21 cellular contexts compared by ENCODE assay signal in genomic region chr21:21268061-21268471, GRCh38.
DNase-seq lines count a peak whose midpoint lies in the region; ATAC-seq and TF ChIP-seq lines count a peak whose summit lies in the region.
"Had no signal": no experiment of that assay in that cellular context is flagged by ENCODE, and none has a peak within 500 bp of the region (broad histone marks: within the 10 kb centered on the region; RNA-seq: fewer than 3 reads in every experiment).

No MANE protein-coding gene starts in this region.

- no peak overlapping the region for H4K91ac ChIP-seq in IMR-90 (ENCODE audit: insufficient read depth, low read depth, low read length)

- no peaks in the 10 kb centered on the region for H3K79me1 ChIP-seq in IMR-90 (ENCODE audit: low read depth in 1 of 2, low read length in 2 of 2)

- H2BK5ac ChIP-seq in IMR-90 (ENCODE audit: low read depth, low read length, poor library complexity, severe bottlenecking) = no peak overlapping the region

- no peak overlapping the region for H4K5ac ChIP-seq in IMR-90 (ENCODE audit: low read depth, low read length)

- WGBS in IMR-90 (ENCODE audit: extremely low coverage in 2 of 2, insufficient read length in 1 of 2), 2 experiments = 67% methylated on average over 1 of the region's 6 CpGs; no CpG with 5 or more reads in 1 of the 2 experiments
- WGBS in testis, 2 donors = 16 to 35% methylated on average over 6 of the region's 6 CpGs

- no peak for TF ChIP-seq RAD21 in IMR-90 (IDR thresholded peaks at IDR 0.05; ENCODE audit: low read length)

- no peak overlapping the region for H2AFZ ChIP-seq in IMR-90 (replicated peaks; ENCODE audit: low read length, poor library complexity)

- ATAC-seq in IMR-90 (ENCODE audit: low read depth) = no peak
- ATAC-seq: esophagus mucosa; HepG2; right cardiac atrium; stimulated activated effector memory CD8-positive, alpha-beta T cell treated with anti-CD3 and anti-CD28 coated beads, Interleukin-12 subunit alpha, Interleukin-12 subunit beta, amount 100 ng/mL, for 72 hours had no signal

- no peak overlapping the region for H3K56ac ChIP-seq in IMR-90 (ENCODE audit: extremely low read depth, insufficient read depth, low read length)

- H3K4me3 ChIP-seq in IMR-90 (ENCODE audit: insufficient read depth, low read depth, low read length) = no peak overlapping the region
- H3K4me3 ChIP-seq in testis = no peak overlapping the region
- H3K4me3 ChIP-seq: BLaER1, HAP-1, MG63, tibial artery had no signal

- intact Hi-C loops in IMR-90 (cut with micrococcal nuclease) (no loop called here), testis (cut with DNase I; ENCODE audit: low total_unique reads) (no loop called here)

- no TSS peak for BruUV-seq in IMR-90 (replicated peaks; lab: Mats Ljungman, UMichigan)

- no peak overlapping the region for H2AK5ac ChIP-seq in IMR-90 (ENCODE audit: low read depth, low read length)

- no peak overlapping the region for H3K14ac ChIP-seq in IMR-90 (replicated peaks; ENCODE audit: low read depth, low read length)

- TF ChIP-seq CTCF in IMR-90 (conservative IDR thresholded peaks at IDR 0.05; ENCODE audit: low read depth, low read length) = no peak
- TF ChIP-seq CTCF in testis (IDR thresholded peaks at IDR 0.05) = no peak

- dilution Hi-C loops in IMR-90 (cut with HindIII; ENCODE audit: low sequenced_read_pairs, unreplicated experiment) = no loop called here

- H2AK9ac ChIP-seq in IMR-90 (replicated peaks; ENCODE audit: low read depth, low read length, poor library complexity) = no peak overlapping the region

- H3K27me3 ChIP-seq in IMR-90 (ENCODE audit: control insufficient read depth, insufficient read depth, low read length) (no peaks in the 10 kb centered on the region), testis (no peaks in the 10 kb centered on the region)
- H3K27me3 ChIP-seq: BLaER1, MG63, tibial artery had no signal

- no peaks in the 10 kb centered on the region for H3K9me1 ChIP-seq in IMR-90 (ENCODE audit: insufficient read depth, low read length)

- POLR2A ChIA-PET in IMR-90 (lab: Charles Lee; ENCODE audit: unreplicated experiment) = no interaction called here

- H3K9me3 ChIP-seq in IMR-90 (ENCODE audit: control insufficient read depth, insufficient read depth, low read length) = no peaks in the 10 kb centered on the region
- H3K9me3 ChIP-seq in testis = no peaks in the 10 kb centered on the region
- H3K9me3 ChIP-seq: BLaER1, HAP-1, MG63, tibial artery had no signal

- CTCF ChIA-PET in IMR-90 (lab: Yijun Ruan, JAX) = no interaction called here

- H3K27ac ChIP-seq in IMR-90 (ENCODE audit: insufficient read depth, low read length) (no peak overlapping the region), testis (no peak overlapping the region)
- H3K27ac ChIP-seq: BLaER1, tibial artery had no signal

- no peak overlapping the region for H2BK20ac ChIP-seq in IMR-90 (ENCODE audit: low read depth, low read length)

- H4K8ac ChIP-seq in IMR-90 (ENCODE audit: low read depth in 2 of 2, low read length in 2 of 2) = no peak overlapping the region

- H3K18ac ChIP-seq in IMR-90 (ENCODE audit: low read depth, low read length) = no peak overlapping the region

- no peak overlapping the region for H3K4ac ChIP-seq in IMR-90 (ENCODE audit: low read depth, low read length)

- H2BK120ac ChIP-seq in IMR-90 (ENCODE audit: low read depth, low read length) = no peak overlapping the region

- peak; percentile 4 for DNase-seq in IMR-90
- DNase-seq in astrocyte of the hippocampus (ENCODE audit: low read depth, low spot score) = peak; percentile 86
- DNase-seq in iris pigment epithelial cell (ENCODE audit: low read depth) = peak; percentile 10
- DNase-seq in testis = peak; percentile 23
- no peak for DNase-seq in ureter (ENCODE audit: low spot score)
- DNase-seq in GM03348 (ENCODE audit: low spot score) = no peak
- no peak for DNase-seq in HT-29 (ENCODE audit: low spot score)
- DNase-seq: activated CD4-positive, alpha-beta T cell treated with anti-CD3 and anti-CD28 coated beads for 1 hour; activated naive CD8-positive, alpha-beta T cell treated with anti-CD3 and anti-CD28 coated beads for 36 hours; glutamatergic neuron; MG63; NCI-H146; nucleus accumbens; right cardiac atrium; RPMI8226; tibial artery had no signal

- H4K20me1 ChIP-seq in IMR-90 (ENCODE audit: insufficient read depth, low read length) = no peaks in the 10 kb centered on the region
- H4K20me1 ChIP-seq: BLaER1 had no signal

- TF ChIP-seq POLR2A in IMR-90 (IDR thresholded peaks at IDR 0.05; ENCODE audit: low read depth, low read length) (no peak), testis (IDR thresholded peaks at IDR 0.05) (no peak)

- in situ Hi-C loops in IMR-90 (cut with MboI; ENCODE audit: low sequenced_read_pairs) = no loop called here

- H3K36me3 ChIP-seq in IMR-90 (ENCODE audit: control insufficient read depth, insufficient read depth, low read length) (no peaks in the 10 kb centered on the region), testis (ENCODE audit: low read depth, missing control alignments) (no peaks in the 10 kb centered on the region)
- H3K36me3 ChIP-seq: BLaER1, HAP-1, MG63, tibial artery had no signal

- no peak overlapping the region for H3K23ac ChIP-seq in IMR-90 (ENCODE audit: low read depth, low read length)

- no peak overlapping the region for H3K9ac ChIP-seq in IMR-90 (ENCODE audit: low read depth, low read length)
- H3K9ac ChIP-seq: BLaER1 had no signal

- H3K4me2 ChIP-seq in IMR-90 (ENCODE audit: low read depth, low read length) = no peak overlapping the region
- H3K4me2 ChIP-seq: BLaER1 had no signal

- H3K4me1 ChIP-seq in IMR-90 (ENCODE audit: control insufficient read depth, insufficient read depth, low read length) (no peaks in the 10 kb centered on the region), testis (no peaks in the 10 kb centered on the region)
- H3K4me1 ChIP-seq: BLaER1, HAP-1, tibial artery had no signal

- no peak overlapping the region for H2BK15ac ChIP-seq in IMR-90 (ENCODE audit: low read depth, low read length)

TF ChIP-seq in IMR-90, 13 proteins besides CTCF, POLR2A, EP300 and RAD21:
- TF ChIP-seq, protein P1, sequence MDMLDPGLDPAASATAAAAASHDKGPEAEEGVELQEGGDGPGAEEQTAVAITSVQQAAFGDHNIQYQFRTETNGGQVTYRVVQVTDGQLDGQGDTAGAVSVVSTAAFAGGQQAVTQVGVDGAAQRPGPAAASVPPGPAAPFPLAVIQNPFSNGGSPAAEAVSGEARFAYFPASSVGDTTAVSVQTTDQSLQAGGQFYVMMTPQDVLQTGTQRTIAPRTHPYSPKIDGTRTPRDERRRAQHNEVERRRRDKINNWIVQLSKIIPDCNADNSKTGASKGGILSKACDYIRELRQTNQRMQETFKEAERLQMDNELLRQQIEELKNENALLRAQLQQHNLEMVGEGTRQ (IDR thresholded peaks at IDR 0.05; ENCODE audit: low read depth, low read length) = no peak
- TF ChIP-seq NFE2L2 (IDR thresholded peaks at IDR 0.05; ENCODE audit: low read depth, low read length) (no peak), ELK1 (IDR thresholded peaks at IDR 0.05; ENCODE audit: borderline replicate concordance, low read depth, low read length) (no peak), RFX5 (IDR thresholded peaks at IDR 0.05; ENCODE audit: low read depth, low read length) (no peak), RCOR1 (IDR thresholded peaks at IDR 0.05; ENCODE audit: insufficient replicate concordance, low read length) (no peak), FOS (IDR thresholded peaks at IDR 0.05; ENCODE audit: low read depth, low read length) (no peak), BHLHE40 (IDR thresholded peaks at IDR 0.05; ENCODE audit: low read depth, low read length) (no peak), MXI1 (IDR thresholded peaks at IDR 0.05; ENCODE audit: borderline replicate concordance, low read depth, low read length) (no peak), SMC3 (IDR thresholded peaks at IDR 0.05; ENCODE audit: low read depth, low read length) (no peak), CEBPB (IDR thresholded peaks at IDR 0.05; ENCODE audit: low read depth, low read length) (no peak), MAFK (IDR thresholded peaks at IDR 0.05; ENCODE audit: low read depth, low read length) (no peak), CHD1 (IDR thresholded peaks at IDR 0.05; ENCODE audit: low read depth, low read length) (no peak), MAZ (IDR thresholded peaks at IDR 0.05; ENCODE audit: borderline replicate concordance, low read depth, low read length) (no peak)

Comparison
In these comparisons a context has a peak if more than half of its experiments do, and no peak if none do; other contexts are left out.
1. DNase-seq: peak in IMR-90 (single experiment), astrocyte of the hippocampus (single experiment), iris pigment epithelial cell (single experiment) and testis (single experiment); none in ureter (single experiment), GM03348 (single experiment) and HT-29 (single experiment).